Comparison of ENCODE assay signal across 8 cellular contexts in genomic region chr3:184248454-184249411, GRCh38. TPM values are rescaled to one million over a fixed set of nuclear protein-coding genes. Genes with fewer than 3 reads are reported as not detected.
DNase-seq lines count a peak whose midpoint lies in the region; ATAC-seq and TF ChIP-seq lines count a peak whose summit lies in the region.

Gene ALG3, minus strand, starts transcription at chr3:184248962. Its CDS starts 22 bp downstream, at chr3:184248940.

- peak within 1 kb of the TSS; percentile 95 for H3K27ac ChIP-seq in RWPE1

- H3K9me3 Mint-ChIP-seq in nephron progenitor cell = no peaks in the 10 kb centered on the region

- H3K4me3 ChIP-seq in fibroblast of the aortic adventitia (ENCODE audit: low read depth, low read length) = peak within 1 kb of the TSS; percentile 100

- peaks cover 19% of the 10 kb centered on the region for H3K4me1 Mint-ChIP-seq in nephron progenitor cell

- ATAC-seq in GM21526 (IDR thresholded peaks at IDR 0.05; ENCODE audit: low FRiP score, unreplicated experiment) = peak; percentile 46
- peak; percentile 58 for ATAC-seq in stimulated activated naive CD8-positive, alpha-beta T cell treated with anti-CD3 and anti-CD28 coated beads, Interleukin-15, Interleukin-2, amounts not matched to agents 100 U/mL and 50 U/mL, for 24 hours

- peaks cover 11% of the 10 kb centered on the region for H3K36me3 Mint-ChIP-seq in nephron progenitor cell (ENCODE audit: low read depth)

- H3K27ac Mint-ChIP-seq in nephron progenitor cell = peak within 1 kb of the TSS; percentile 99

- in situ Hi-C loops in KBM-7 (cut with MboI; ENCODE audit: low pct_unique_long_range_greater_than_20kb, low sequenced_read_pairs) = no loop called here

- CTCF ChIA-PET in RWPE1 (lab: Yijun Ruan, JAX) = interaction anchor here (1.4 kb wide), 1 partner anchor 12 kb away, joined by 11 read pairs; no protein-coding TSS in a partner anchor

- peak within 1 kb of the TSS; percentile 95 for H3K4me3 Mint-ChIP-seq in nephron progenitor cell

- DNase-seq in DMS 273 (lab: John Stamatoyannopoulos, UW; ENCODE audit: unreplicated experiment) = peak; percentile 99
- peak; percentile 87 for DNase-seq in KBM-7
- peak; percentile 74 for DNase-seq in RWPE1 (ENCODE audit: low spot score)
- DNase-seq in activated effector memory CD4-positive, alpha-beta T cell treated with Interleukin-2 at 50 U/mL for 16 hours = peak; percentile 83
- peak; percentile 90 for DNase-seq in fibroblast of the aortic adventitia (ENCODE audit: low read depth)
- DNase-seq in nephron progenitor cell = peak; percentile 91
- DNase-seq in stimulated activated naive CD8-positive, alpha-beta T cell treated with anti-CD3 and anti-CD28 coated beads, Interleukin-15, Interleukin-2, amounts not matched to agents 100 U/mL and 50 U/mL, for 24 hours = peak; percentile 90

- TF ChIP-seq CTCF in RWPE1 (conservative IDR thresholded peaks at IDR 0.05; ENCODE audit: low read depth) (no peak), fibroblast of the aortic adventitia (IDR thresholded peaks at IDR 0.05; ENCODE audit: insufficient read depth, low read length) (no peak), nephron progenitor cell (IDR thresholded peaks at IDR 0.05) (no peak)

- POLR2A ChIA-PET in RWPE1 (lab: Yijun Ruan, JAX; ENCODE audit: low non-redundant PET) = no interaction called here

- H3K27me3 Mint-ChIP-seq in nephron progenitor cell (ENCODE audit: low read depth, poor library complexity) = peaks cover 10% of the 10 kb centered on the region

RNA-seq across cellular contexts. Expression of gene ALG3, which starts in this region (rescaled TPM):
- total RNA-seq in fibroblast of the aortic adventitia (ENCODE audit: low replicate concordance) = 12.2 and 34.0 TPM in 2 replicates

Comparison
In these comparisons a context has a peak if more than half of its experiments do, and no peak if none do; other contexts are left out.
1. Peak in every context shown above with its lines: DNase-seq, ATAC-seq, H3K4me3 ChIP-seq and H3K27ac ChIP-seq.